Comparison of ENCODE assay signal across 14 cellular contexts in the genomic region with DNA sequence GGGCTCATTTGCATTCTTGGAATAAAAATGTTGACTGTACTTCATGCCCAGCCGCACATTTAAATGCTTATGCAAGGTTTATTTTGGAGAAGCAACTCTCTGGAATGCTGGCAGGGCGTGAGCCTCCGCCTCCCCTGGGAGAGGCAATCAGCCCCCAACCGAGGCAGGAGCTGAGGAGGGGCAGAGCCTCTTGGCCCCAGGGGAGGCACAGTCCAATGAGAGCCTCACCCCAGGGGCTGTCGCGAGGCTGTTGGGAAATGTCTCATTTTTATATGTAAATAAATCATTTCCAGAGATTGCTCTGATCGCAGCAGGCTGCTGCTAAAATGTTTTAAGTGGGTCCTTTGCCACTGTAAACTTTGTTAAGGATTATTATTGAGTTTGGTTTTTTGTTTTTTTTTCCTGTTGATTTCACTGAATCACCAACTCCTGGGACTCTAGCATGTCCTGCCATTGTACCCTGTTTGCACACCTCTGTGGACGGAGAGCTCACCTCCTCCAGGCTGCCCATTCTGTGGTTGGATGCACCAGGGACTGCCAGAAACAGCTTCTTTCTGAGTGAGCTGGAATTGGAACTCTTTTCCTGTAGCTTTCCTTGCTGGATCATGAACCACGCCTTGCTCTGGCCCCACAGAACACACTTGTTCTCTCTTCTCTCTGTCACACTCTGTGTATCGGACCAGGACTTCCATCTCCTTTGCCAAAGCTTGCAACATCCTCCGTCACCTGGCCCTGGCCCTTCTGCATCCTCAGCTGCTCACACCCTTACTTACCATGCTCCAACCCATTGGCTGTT. TPM values are rescaled to one million over a fixed set of nuclear protein-coding genes. Genes with fewer than 3 reads are reported as not detected.
DNase-seq lines count a peak whose midpoint lies in the region; ATAC-seq, FAIRE-seq and TF ChIP-seq lines count a peak whose summit lies in the region.
"Had no signal": no experiment of that assay in that cellular context is flagged by ENCODE, and none has a peak within 500 bp of the region (broad histone marks: within the 10 kb centered on the region; RNA-seq: fewer than 3 reads in every experiment).

No MANE protein-coding gene starts in this region.

- intact Hi-C loops in left ventricle myocardium superior (cut with micrococcal nuclease), result no loop called here
- intact Hi-C loops in Right ventricle myocardium inferior (cut with DNase I), result no loop called here
- intact Hi-C loops in aorta (cut with DNase I), result no loop called here

- no peak for DNase-seq in left ventricle myocardium superior
- no peak for DNase-seq in Right ventricle myocardium inferior (ENCODE audit: missing footprints)
- DNase-seq in astrocyte (ENCODE audit: low read depth), result no peak
- DNase-seq in left kidney (ENCODE audit: low read depth, low spot score), result peak; percentile 55
- peak in 1 of 2 donors; percentile 66 for DNase-seq in aorta
- no peak for DNase-seq in stimulated activated naive CD8-positive, alpha-beta T cell treated with anti-CD3 and anti-CD28 coated beads, Interleukin-15, amount 100 ng/mL, for 72 hours
- DNase-seq in nucleus accumbens (lab: John Stamatoyannopoulos, UW), result no peak
- no peak for DNase-seq in glomerular visceral epithelial cell (ENCODE audit: extremely low spot score)
- DNase-seq: activated CD4-positive, alpha-beta T cell treated with anti-CD3 and anti-CD28 coated beads, Interleukin-2, amount 50 U/mL, for 1 hour; NCI-H774 had no signal

- H4K20me1 ChIP-seq in astrocyte (ENCODE audit: insufficient read depth, low read length), result no peaks in the 10 kb centered on the region

- no peak overlapping the region for H3K27ac Mint-ChIP-seq in astrocyte (ENCODE audit: unreplicated experiment)
- H3K27ac Mint-ChIP-seq in stimulated activated naive CD8-positive, alpha-beta T cell treated with anti-CD3 and anti-CD28 coated beads, Interleukin-15, amount 100 ng/mL, for 72 hours, result no peak overlapping the region
- H3K27ac Mint-ChIP-seq: activated naive CD8-positive, alpha-beta T cell had no signal

- H3K9me3 ChIP-seq in astrocyte (ENCODE audit: insufficient read depth, low read depth, low read length), result no peaks in the 10 kb centered on the region
- no peaks in the 10 kb centered on the region for H3K9me3 ChIP-seq in aorta (ENCODE audit: control insufficient read depth, low read length)

- H3K36me3 ChIP-seq in astrocyte (ENCODE audit: insufficient read depth, low read length), result no peaks in the 10 kb centered on the region
- no peaks in the 10 kb centered on the region for H3K36me3 ChIP-seq in aorta (ENCODE audit: control insufficient read depth in 1 of 2, insufficient read depth in 2 of 2, low read length in 1 of 2)

- H3K27ac ChIP-seq in astrocyte (ENCODE audit: low read depth, low read length) (no peak overlapping the region), aorta (ENCODE audit: low read depth in 1 of 2, low read length in 2 of 2) (no peak overlapping the region)
- H3K27ac ChIP-seq: C4-2B had no signal

- H2AFZ ChIP-seq in astrocyte (ENCODE audit: low read depth, low read length), result no peak overlapping the region

- H3K27me3 Mint-ChIP-seq in astrocyte (ENCODE audit: low read depth, unreplicated experiment), result peaks cover 24% of the 10 kb centered on the region
- peaks cover 27% of the 10 kb centered on the region for H3K27me3 Mint-ChIP-seq in stimulated activated naive CD8-positive, alpha-beta T cell treated with anti-CD3 and anti-CD28 coated beads, Interleukin-15, amount 100 ng/mL, for 72 hours

- 5 to 6% methylated on average over 11 of the region's 11 CpGs for WGBS in aorta, 2 donors

- FAIRE-seq in astrocyte (lab: Jason Lieb, UNC), result no peak
- FAIRE-seq: endothelial cell of umbilical vein had no signal

- peaks cover 10% of the 10 kb centered on the region for H3K9me3 Mint-ChIP-seq in astrocyte (ENCODE audit: unreplicated experiment)
- peaks cover 4 to 16% of the 10 kb centered on the region in 2 donors for H3K9me3 Mint-ChIP-seq in stimulated activated naive CD8-positive, alpha-beta T cell treated with anti-CD3 and anti-CD28 coated beads, Interleukin-15, amount 100 ng/mL, for 72 hours

- H3K36me3 Mint-ChIP-seq in astrocyte (ENCODE audit: low read depth, unreplicated experiment), result no peaks in the 10 kb centered on the region
- H3K36me3 Mint-ChIP-seq: activated naive CD8-positive, alpha-beta T cell had no signal

- peak overlapping the region; percentile 22 for H3K4me2 ChIP-seq in astrocyte (ENCODE audit: low read length)

- TF ChIP-seq CTCF in astrocyte (IDR thresholded peaks at IDR 0.05; ENCODE audit: insufficient read depth, low read depth, low read length), result no peak

- H3K4me1 Mint-ChIP-seq in astrocyte (ENCODE audit: low read depth, unreplicated experiment), result peaks cover 3% of the 10 kb centered on the region
- H3K4me1 Mint-ChIP-seq in stimulated activated naive CD8-positive, alpha-beta T cell treated with anti-CD3 and anti-CD28 coated beads, Interleukin-15, amount 100 ng/mL, for 72 hours, result peaks cover 8% of the 10 kb centered on the region

- H3K4me3 ChIP-seq in astrocyte (ENCODE audit: insufficient read depth, low read depth, low read length) (no peak overlapping the region), aorta (ENCODE audit: low read length in 2 of 2) (peak overlapping the region; percentile 21 to 33)

- H3K27me3 ChIP-seq in astrocyte (ENCODE audit: insufficient read depth, low read length) (no peaks in the 10 kb centered on the region), aorta (ENCODE audit: control insufficient read depth in 1 of 2, insufficient read depth in 2 of 2, low read length in 1 of 2) (no peaks in the 10 kb centered on the region)

- H3K79me2 ChIP-seq in astrocyte (ENCODE audit: insufficient read depth, low read length), result no peaks in the 10 kb centered on the region

- H3K4me1 ChIP-seq in astrocyte (ENCODE audit: insufficient read depth, low read length) (no peaks in the 10 kb centered on the region), aorta (ENCODE audit: control insufficient read depth in 1 of 2, insufficient read depth in 2 of 2, low read length in 2 of 2) (no peaks in the 10 kb centered on the region)

- H3K4me3 Mint-ChIP-seq in astrocyte (ENCODE audit: unreplicated experiment), result no peak overlapping the region
- no peak overlapping the region for H3K4me3 Mint-ChIP-seq in stimulated activated naive CD8-positive, alpha-beta T cell treated with anti-CD3 and anti-CD28 coated beads, Interleukin-15, amount 100 ng/mL, for 72 hours
- H3K4me3 Mint-ChIP-seq: activated naive CD8-positive, alpha-beta T cell had no signal

- H3K9ac ChIP-seq in astrocyte (ENCODE audit: low read length), result no peak overlapping the region

- ATAC-seq in left ventricle myocardium superior (peak; percentile 32), Right ventricle myocardium inferior (no peak), aorta (ENCODE audit: low FRiP score) (peak; percentile 79)
- ATAC-seq in stimulated activated naive CD8-positive, alpha-beta T cell treated with anti-CD3 and anti-CD28 coated beads, Interleukin-15, amount 100 ng/mL, for 72 hours, result no peak

RNA-seq across cellular contexts. Expression of gene FAM181A, which starts 46.9 kb away (rescaled TPM):
- not detected for total RNA-seq in left ventricle myocardium superior
- total RNA-seq in Right ventricle myocardium inferior, result not detected
- total RNA-seq in astrocyte, result not detected in 2 replicates
- total RNA-seq in aorta, result not detected
- not detected for polyA plus RNA-seq in aorta
- total RNA-seq: endothelial cell of umbilical vein, liver had no signal
- polyA plus RNA-seq: endothelial cell of umbilical vein, liver had no signal

Comparison
In these comparisons a context has a peak if more than half of its experiments do, and no peak if none do; other contexts are left out.
1. ATAC-seq: peak in left ventricle myocardium superior (single experiment) and aorta (single experiment); none in Right ventricle myocardium inferior (single experiment) and stimulated activated naive CD8-positive, alpha-beta T cell treated with anti-CD3 and anti-CD28 coated beads, Interleukin-15, amount 100 ng/mL, for 72 hours (single experiment).